Comparison of ENCODE assay signal across 27 cellular contexts in genomic region chr19:50207730-50208129, GRCh38. TPM values are rescaled to one million over a fixed set of nuclear protein-coding genes. Genes with fewer than 3 reads are reported as not detected.
"Had no signal": no experiment of that assay in that cellular context is flagged by ENCODE, and none has a peak within 500 bp of the region (broad histone marks: within the 10 kb centered on the region; RNA-seq: fewer than 3 reads in every experiment).

No MANE protein-coding gene starts in this region.

- H3K36me3 Mint-ChIP-seq: activated naive CD4-positive, alpha-beta T cell treated with anti-CD3 and anti-CD28 coated beads, Interleukin-2, amount 50 U/mL, for 24 hours; T-cell had no signal

- H3K4me3 Mint-ChIP-seq: activated CD8-positive, alpha-beta T cell treated with anti-CD3 and anti-CD28 coated beads for 36 hours; activated naive CD4-positive, alpha-beta T cell treated with anti-CD3 and anti-CD28 coated beads, Interleukin-2, amount 50 U/mL, for 24 hours; T-cell had no signal

- H3K36me3 ChIP-seq: cardiac muscle cell had no signal

- H3K4me2 ChIP-seq: KMS-11 had no signal

- H3K4me1 Mint-ChIP-seq: activated naive CD4-positive, alpha-beta T cell treated with anti-CD3 and anti-CD28 coated beads, Interleukin-2, amount 50 U/mL, for 24 hours had no signal

- H3K27ac Mint-ChIP-seq: activated CD8-positive, alpha-beta T cell treated with anti-CD3 and anti-CD28 coated beads for 36 hours; activated naive CD4-positive, alpha-beta T cell treated with anti-CD3 and anti-CD28 coated beads, Interleukin-2, amount 50 U/mL, for 24 hours; T-cell had no signal

- DNase-seq: activated CD4-positive, alpha-beta T cell treated with anti-CD3 and anti-CD28 coated beads for 4 hours; activated CD8-positive, alpha-beta memory T cell treated with anti-CD3 and anti-CD28 coated beads, Interleukin-2, amount 50 U/mL, for 4 hours; activated CD8-positive, alpha-beta T cell treated with anti-CD3 and anti-CD28 coated beads for 36 hours; amniotic stem cell; body of pancreas; NCI-H1092; NCI-H1930; NCI-H2107; NCI-H2171 treated with DMSO at 0.1 percent for 48 hours; NCI-H226; NCI-H510A; NCI-H526 treated with DMSO at 0.1 percent for 48 hours; NCI-H82; NK-92 treated with Interleukin-12 subunit alpha and Interleukin-12 subunit beta, amount 100 ng/mL, for 24 hours; OCI-M1; RPMI8226; T-cell had no signal

- H3K9me3 ChIP-seq: ascending aorta, body of pancreas had no signal

- H3K27ac ChIP-seq: ascending aorta, body of pancreas, cardiac muscle cell, KMS-11, SK-N-MC, VCaP had no signal

- H3K9ac ChIP-seq: KMS-11 had no signal

- H3K27me3 ChIP-seq: ascending aorta, body of pancreas had no signal

- H3K4me3 ChIP-seq: ascending aorta, body of pancreas, cardiac muscle cell, SK-N-MC had no signal

- ATAC-seq: activated CD8-positive, alpha-beta T cell treated with anti-CD3 and anti-CD28 coated beads for 36 hours; body of pancreas; Panc1; Right ventricle myocardium inferior; T-cell had no signal

RNA-seq across cellular contexts. Expression of gene MYH14, which starts 4.3 kb away (rescaled TPM):
- total RNA-seq: activated CD8-positive, alpha-beta T cell treated with anti-CD3 and anti-CD28 coated beads for 36 hours; MCF 10A; T-helper 2 cell treated with Interferon-gamma antibody and Interleukin-4, amounts not matched to agents 100 ng/mL and 5 ng/mL, for 36 hours had no signal

RNA-seq across cellular contexts. Expression of gene IZUMO2, which starts 44.6 kb away (rescaled TPM):
- total RNA-seq: activated CD8-positive, alpha-beta T cell treated with anti-CD3 and anti-CD28 coated beads for 36 hours; ascending aorta; body of pancreas; cardiac muscle cell; MCF 10A; Right ventricle myocardium inferior; T-cell; T-helper 2 cell treated with Interferon-gamma antibody and Interleukin-4, amounts not matched to agents 100 ng/mL and 5 ng/mL, for 36 hours had no signal
- polyA plus RNA-seq: cardiac muscle cell had no signal
